In genomic region chr3:99945328-99945995, GRCh38 we compare ENCODE assay signal across 12 cellular contexts.
DNase-seq lines count a peak whose midpoint lies in the region; ATAC-seq, FAIRE-seq and TF ChIP-seq lines count a peak whose summit lies in the region.
"Had no signal": no experiment of that assay in that cellular context is flagged by ENCODE, and none has a peak within 500 bp of the region (broad histone marks: within the 10 kb centered on the region; RNA-seq: fewer than 3 reads in every experiment).

No MANE protein-coding gene starts in this region.

- H3K4me3 ChIP-seq in astrocyte (ENCODE audit: insufficient read depth, low read depth, low read length) = no peak overlapping the region
- no peak overlapping the region for H3K4me3 ChIP-seq in mesodermal cell (ENCODE audit: extremely low read depth, insufficient read depth, low read length, poor library complexity, severe bottlenecking)
- no peak overlapping the region for H3K4me3 ChIP-seq in Karpas-422 (ENCODE audit: low read length)

- no peaks in the 10 kb centered on the region for H3K79me2 ChIP-seq in astrocyte (ENCODE audit: insufficient read depth, low read length)
- H3K79me2 ChIP-seq in Karpas-422 (ENCODE audit: low read length) = no peaks in the 10 kb centered on the region

- H3K9me3 ChIP-seq in astrocyte (ENCODE audit: insufficient read depth, low read depth, low read length) (no peaks in the 10 kb centered on the region), mesodermal cell (ENCODE audit: control insufficient read depth, low read length) (no peaks in the 10 kb centered on the region), Karpas-422 (ENCODE audit: low read length) (no peaks in the 10 kb centered on the region)

- H3K9me3 Mint-ChIP-seq in astrocyte (ENCODE audit: unreplicated experiment) (no peaks in the 10 kb centered on the region), type B pancreatic cell (peaks cover 4% of the 10 kb centered on the region)

- FAIRE-seq in astrocyte (lab: Jason Lieb, UNC) = no peak

- H3K36me3 ChIP-seq in astrocyte (ENCODE audit: insufficient read depth, low read length) (no peaks in the 10 kb centered on the region), mesodermal cell (ENCODE audit: control insufficient read depth, insufficient read depth, low read length) (no peaks in the 10 kb centered on the region), Karpas-422 (ENCODE audit: insufficient read depth, low read length) (no peaks in the 10 kb centered on the region)

- H3K27me3 ChIP-seq in astrocyte (ENCODE audit: insufficient read depth, low read length) (no peaks in the 10 kb centered on the region), Karpas-422 (ENCODE audit: low read length) (no peaks in the 10 kb centered on the region)

- no peak overlapping the region for H2AFZ ChIP-seq in astrocyte (ENCODE audit: low read depth, low read length)
- H2AFZ ChIP-seq in Karpas-422 (ENCODE audit: low read length) = no peak overlapping the region

- H3K27ac ChIP-seq in astrocyte (ENCODE audit: low read depth, low read length) = no peak overlapping the region
- H3K27ac ChIP-seq in mesodermal cell (ENCODE audit: low read depth, low read length, severe bottlenecking) = peak overlapping the region; percentile 31
- no peak overlapping the region for H3K27ac ChIP-seq in Karpas-422 (ENCODE audit: low read length)

- DNase-seq in NCI-H2196 (lab: John Stamatoyannopoulos, UW; ENCODE audit: unreplicated experiment) = peak; percentile 52
- no peak for DNase-seq in NCI-H2196 treated with DMSO at 0.1 percent for 48 hours (lab: John Stamatoyannopoulos, UW; ENCODE audit: unreplicated experiment)
- peak; percentile 88 for DNase-seq in astrocyte (ENCODE audit: low read depth)
- DNase-seq in type B pancreatic cell (ENCODE audit: extremely low spot score, unreplicated experiment) = no peak
- no peak for DNase-seq in Karpas-422
- DNase-seq in stimulated activated CD4-positive, alpha-beta T cell treated with anti-CD3 and anti-CD28 coated beads, Interleukin-4, amount 100 ng/mL, for 24 hours = no peak
- DNase-seq: activated CD4-positive, CD25-positive, alpha-beta regulatory T cell; effector CD8-positive, alpha-beta T cell; GF-D8; OCI-M1 had no signal

- H3K4me3 Mint-ChIP-seq in astrocyte (ENCODE audit: unreplicated experiment) (no peak overlapping the region), type B pancreatic cell (peak overlapping the region; percentile 60)

- no peaks in the 10 kb centered on the region for H3K36me3 Mint-ChIP-seq in astrocyte (ENCODE audit: low read depth, unreplicated experiment)
- peaks cover 4% of the 10 kb centered on the region for H3K36me3 Mint-ChIP-seq in type B pancreatic cell

- H4K20me1 ChIP-seq in astrocyte (ENCODE audit: insufficient read depth, low read length) (no peaks in the 10 kb centered on the region), Karpas-422 (ENCODE audit: insufficient read depth, low read depth, low read length) (peaks cover 11% of the 10 kb centered on the region; the same call in 1 of the 2 replicates)

- H3K27me3 Mint-ChIP-seq in astrocyte (ENCODE audit: low read depth, unreplicated experiment) = no peaks in the 10 kb centered on the region
- no peaks in the 10 kb centered on the region for H3K27me3 Mint-ChIP-seq in type B pancreatic cell

- no peak overlapping the region for H3K9ac ChIP-seq in astrocyte (ENCODE audit: low read length)
- H3K9ac ChIP-seq in Karpas-422 (ENCODE audit: low read length) = no peak overlapping the region

- H3K4me1 ChIP-seq in astrocyte (ENCODE audit: insufficient read depth, low read length) (peaks cover 7% of the 10 kb centered on the region), mesodermal cell (ENCODE audit: control insufficient read depth, insufficient read depth, low read length, poor library complexity, severe bottlenecking) (peaks cover 30% of the 10 kb centered on the region), Karpas-422 (ENCODE audit: low read length) (no peaks in the 10 kb centered on the region)

- no peak for TF ChIP-seq CTCF in astrocyte (IDR thresholded peaks at IDR 0.05; ENCODE audit: insufficient read depth, low read depth, low read length)
- TF ChIP-seq CTCF in type B pancreatic cell (conservative IDR thresholded peaks at IDR 0.05) = no peak

- ATAC-seq in GM18907 (IDR thresholded peaks at IDR 0.05; ENCODE audit: unreplicated experiment) = no peak

- 80 to 86% methylated on average over 2 to 3 of the region's 5 CpGs for WGBS in mesodermal cell (ENCODE audit: insufficient coverage in 2 of 2), 2 experiments

- H3K27ac Mint-ChIP-seq in astrocyte (ENCODE audit: unreplicated experiment) = peak overlapping the region; percentile 31
- H3K27ac Mint-ChIP-seq in type B pancreatic cell = peak overlapping the region; percentile 95

- no peaks in the 10 kb centered on the region for H3K9me2 ChIP-seq in Karpas-422 (replicated peaks; ENCODE audit: insufficient read depth, low read length)

- H3K4me1 Mint-ChIP-seq in astrocyte (ENCODE audit: low read depth, unreplicated experiment) = peaks cover 28% of the 10 kb centered on the region
- peaks cover 33% of the 10 kb centered on the region for H3K4me1 Mint-ChIP-seq in type B pancreatic cell (ENCODE audit: unreplicated experiment)

- H3K4me2 ChIP-seq in astrocyte (ENCODE audit: low read length) (no peak overlapping the region), Karpas-422 (ENCODE audit: low read depth, low read length, poor library complexity, severe bottlenecking) (no peak overlapping the region)

Comparison
In these comparisons a context has a peak if more than half of its experiments do, and no peak if none do; other contexts are left out.
1. DNase-seq: peak in NCI-H2196 (single experiment) and astrocyte (single experiment); none in NCI-H2196 treated with DMSO at 0.1 percent for 48 hours (single experiment), type B pancreatic cell (single experiment), Karpas-422 (single experiment) and stimulated activated CD4-positive, alpha-beta T cell treated with anti-CD3 and anti-CD28 coated beads, Interleukin-4, amount 100 ng/mL, for 24 hours (single experiment).